26 cellular contexts compared by ENCODE assay signal in the genomic region with DNA sequence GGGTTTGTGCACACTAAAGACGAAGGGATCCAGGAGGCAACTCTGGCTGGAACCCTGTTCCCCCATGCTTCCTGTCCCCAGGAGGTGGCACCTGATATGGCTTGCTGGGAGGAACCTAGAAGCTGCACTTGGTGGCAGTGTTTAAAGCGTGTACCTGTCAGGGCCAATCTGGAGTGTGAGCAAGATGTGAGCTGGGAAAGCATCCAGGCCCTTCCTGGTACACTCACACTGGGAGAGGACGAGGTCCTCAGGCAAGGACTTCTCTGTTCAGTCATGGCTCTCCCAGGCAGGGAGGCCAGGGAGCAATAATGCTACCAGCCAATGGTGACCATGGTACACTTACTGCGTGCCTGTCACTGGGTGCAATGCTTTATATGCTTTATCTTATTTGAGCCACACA.
DNase-seq lines count a peak whose midpoint lies in the region; ATAC-seq and TF ChIP-seq lines count a peak whose summit lies in the region.
"Had no signal": no experiment of that assay in that cellular context is flagged by ENCODE, and none has a peak within 500 bp of the region (broad histone marks: within the 10 kb centered on the region; RNA-seq: fewer than 3 reads in every experiment).

No MANE protein-coding gene starts in this region.

- intact Hi-C loops in right cardiac atrium (cut with DNase I) (no loop called here), vagina (cut with DNase I) (no loop called here)

- no peak for TF ChIP-seq CTCF in epithelial cell of esophagus (IDR thresholded peaks at IDR 0.05; ENCODE audit: insufficient read depth, low read depth, low read length, missing control alignments)
- TF ChIP-seq CTCF in vagina (IDR thresholded peaks at IDR 0.05) = no peak

- peak; percentile 22 for ATAC-seq in stimulated activated naive CD8-positive, alpha-beta T cell treated with anti-CD3 and anti-CD28 coated beads, Interleukin-15, amount 100 ng/mL, for 72 hours
- ATAC-seq in stimulated activated naive CD8-positive, alpha-beta T cell treated with anti-CD3 and anti-CD28 coated beads, Interleukin-15, Interleukin-2, amounts not matched to agents 100 U/mL and 50 U/mL, for 24 hours = no peak
- peak; percentile 37 to 50 for ATAC-seq in right cardiac atrium
- ATAC-seq: K562 had no signal

- no peak for TF ChIP-seq POLR2A in vagina (IDR thresholded peaks at IDR 0.05)

- H3K4me3 ChIP-seq in epithelial cell of esophagus (ENCODE audit: low read length) (no peak overlapping the region), right cardiac atrium (ENCODE audit: low read length) (no peak overlapping the region), vagina (no peak overlapping the region)
- H3K4me3 ChIP-seq: GM23248, K562, SK-N-MC had no signal

- no peaks in the 10 kb centered on the region for H3K36me3 ChIP-seq in vagina

- DNase-seq in stimulated activated naive CD8-positive, alpha-beta T cell treated with anti-CD3 and anti-CD28 coated beads, Interleukin-15, amount 100 ng/mL, for 72 hours = no peak
- DNase-seq in stimulated activated naive CD8-positive, alpha-beta T cell treated with anti-CD3 and anti-CD28 coated beads, Interleukin-15, Interleukin-2, amounts not matched to agents 100 U/mL and 50 U/mL, for 24 hours = no peak
- DNase-seq in epithelial cell of esophagus (ENCODE audit: low read depth) (peak; percentile 58), right cardiac atrium (no peak), NCI-H128 (lab: John Stamatoyannopoulos, UW; ENCODE audit: unreplicated experiment) (no peak), vagina (ENCODE audit: extremely low spot score in 2 of 2) (no peak)
- DNase-seq in central memory CD4-positive, alpha-beta T cell = no peak
- DNase-seq in activated CD4-positive, alpha-beta T cell treated with anti-CD3 and anti-CD28 coated beads for 4 hours = no peak
- DNase-seq: AML-193; CD4-positive, alpha-beta memory T cell; COR-L47; DMS53; GM23248; H9; HFFc6; Kasumi-1; NCI-H1092 treated with DMSO at 0.1 percent for 48 hours; NCI-H146; NCI-H1930; NCI-H446; NCI-H524 treated with DMSO at 0.1 percent for 48 hours; NCI-H82; RPMI8226; SHP77 treated with DMSO at 0.1 percent for 48 hours had no signal

- H3K27me3 Mint-ChIP-seq in stimulated activated naive CD8-positive, alpha-beta T cell treated with anti-CD3 and anti-CD28 coated beads, Interleukin-15, amount 100 ng/mL, for 72 hours = peaks cover 25% of the 10 kb centered on the region

- H3K4me1 ChIP-seq in right cardiac atrium (ENCODE audit: control insufficient read depth, insufficient read depth, low read length) (no peaks in the 10 kb centered on the region), vagina (peaks cover 19% of the 10 kb centered on the region)

- H3K27me3 ChIP-seq in right cardiac atrium (ENCODE audit: control insufficient read depth, insufficient read depth) (no peaks in the 10 kb centered on the region), vagina (no peaks in the 10 kb centered on the region)

- no peaks in the 10 kb centered on the region for H3K9me3 Mint-ChIP-seq in stimulated activated naive CD8-positive, alpha-beta T cell treated with anti-CD3 and anti-CD28 coated beads, Interleukin-15, amount 100 ng/mL, for 72 hours
- H3K9me3 Mint-ChIP-seq: CD4-positive, alpha-beta memory T cell; HFFc6 had no signal

- H3K27ac ChIP-seq in right cardiac atrium (ENCODE audit: low read length) = no peak overlapping the region
- H3K27ac ChIP-seq in vagina = no peak overlapping the region
- H3K27ac ChIP-seq: GM23248, SK-N-MC had no signal

- WGBS in right cardiac atrium = 66% methylated on average over 4 of the region's 4 CpGs

- no peak overlapping the region for H3K27ac Mint-ChIP-seq in stimulated activated naive CD8-positive, alpha-beta T cell treated with anti-CD3 and anti-CD28 coated beads, Interleukin-15, amount 100 ng/mL, for 72 hours
- H3K27ac Mint-ChIP-seq: CD4-positive, alpha-beta memory T cell; HFFc6 had no signal

- H3K9me3 ChIP-seq in right cardiac atrium (ENCODE audit: control insufficient read depth, low read length) (no peaks in the 10 kb centered on the region), vagina (no peaks in the 10 kb centered on the region)

- H3K4me3 Mint-ChIP-seq in stimulated activated naive CD8-positive, alpha-beta T cell treated with anti-CD3 and anti-CD28 coated beads, Interleukin-15, amount 100 ng/mL, for 72 hours = no peak overlapping the region
- H3K4me3 Mint-ChIP-seq: CD4-positive, alpha-beta memory T cell; H9; HFFc6 had no signal

- H3K4me1 Mint-ChIP-seq in stimulated activated naive CD8-positive, alpha-beta T cell treated with anti-CD3 and anti-CD28 coated beads, Interleukin-15, amount 100 ng/mL, for 72 hours = no peaks in the 10 kb centered on the region
